Comparison of ENCODE assay signal across 27 cellular contexts in the genomic region with DNA sequence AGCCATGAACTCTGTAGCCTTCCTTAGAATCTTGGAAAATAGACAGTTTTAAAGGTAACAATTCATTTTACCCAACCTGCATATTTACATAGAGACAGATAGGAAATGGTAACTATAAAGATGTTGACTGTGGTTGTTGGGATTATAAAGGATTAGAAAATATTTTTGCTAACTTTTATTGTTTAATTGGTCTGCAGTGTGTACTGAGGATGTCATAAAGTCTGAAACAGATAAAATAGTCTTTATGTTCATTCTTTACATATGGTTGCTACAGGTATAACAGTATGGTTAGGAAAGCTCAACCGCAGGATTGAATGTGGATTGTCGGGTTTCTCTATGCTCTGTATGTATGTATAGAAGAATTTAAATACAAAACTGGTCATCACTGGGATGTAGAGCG. TPM values are rescaled to one million over a fixed set of nuclear protein-coding genes. Genes with fewer than 3 reads are reported as not detected.
"Had no signal": no experiment of that assay in that cellular context is flagged by ENCODE, and none has a peak within 500 bp of the region (broad histone marks: within the 10 kb centered on the region; RNA-seq: fewer than 3 reads in every experiment).

No MANE protein-coding gene starts in this region.

- H3K9me3 ChIP-seq: neutrophil, pancreas, prostate gland, right lobe of liver, sigmoid colon, suprapubic skin, testis, tibial artery, transverse colon, upper lobe of right lung, uterus had no signal

- H3K36me3 ChIP-seq: neutrophil, pancreas, prostate gland, right lobe of liver, sigmoid colon, suprapubic skin, transverse colon, upper lobe of right lung, uterus had no signal

- H3K4me1 ChIP-seq: prostate gland, right lobe of liver, uterus had no signal

- H3K27ac ChIP-seq: neutrophil, pancreas, prostate gland, right lobe of liver, sigmoid colon, suprapubic skin, testis, tibial artery, transverse colon, upper lobe of right lung, uterus had no signal

- DNase-seq: naive thymus-derived CD8-positive, alpha-beta T cell; nephron progenitor cell; nucleus accumbens; pancreas; right cardiac atrium; right lobe of liver; sigmoid colon; small intestine; stimulated activated CD4-positive, alpha-beta T cell treated with anti-CD3 and anti-CD28 coated beads, Interleukin-15, amount 100 ng/mL, for 24 hours; stimulated activated CD4-positive, alpha-beta T cell treated with anti-CD3 and anti-CD28 coated beads, Interleukin-2, amount 100 ng/mL, for 24 hours; stimulated activated CD4-positive, alpha-beta T cell treated with anti-CD3 and anti-CD28 coated beads, Interleukin-2, amount 100 ng/mL, for 48 hours; stimulated activated CD4-positive, alpha-beta T cell treated with anti-CD3 and anti-CD28 coated beads, Interleukin-4, amount 100 ng/mL, for 4 hours; stimulated activated CD8-positive, alpha-beta memory T cell treated with anti-CD3 and anti-CD28 coated beads, Interleukin-4, amount 100 ng/mL, for 48 hours; stimulated activated naive CD4-positive, alpha-beta T cell; stimulated activated naive CD8-positive, alpha-beta T cell treated with anti-CD3 and anti-CD28 coated beads, Interleukin-15, amount 100 ng/mL, for 72 hours; stimulated activated naive CD8-positive, alpha-beta T cell treated with anti-CD3 and anti-CD28 coated beads, Interleukin-15, Interleukin-2, amounts not matched to agents 100 U/mL and 50 U/mL, for 24 hours; substantia nigra; testis; tibial artery; transverse colon; upper lobe of right lung; uterus had no signal

- ATAC-seq: naive thymus-derived CD8-positive, alpha-beta T cell; natural killer cell treated with Interleukin-12 subunit alpha and Interleukin-12 subunit beta and Interleukin-15 and Interleukin-18, amount 100 ng/mL, for 72 hours; pancreas; right cardiac atrium; right lobe of liver; stimulated activated memory B cell treated with anti-CD40 and anti-IgM and Interleukin-4, amounts not matched to agents 10 μg/mL and 1 μg/mL and 100 μg/mL, for 72 hours; stimulated activated naive CD8-positive, alpha-beta T cell treated with anti-CD3 and anti-CD28 coated beads, Interleukin-15, amount 100 ng/mL, for 72 hours; stimulated activated naive CD8-positive, alpha-beta T cell treated with anti-CD3 and anti-CD28 coated beads, Interleukin-15, Interleukin-2, amounts not matched to agents 100 U/mL and 50 U/mL, for 24 hours; upper lobe of right lung had no signal

- H3K27me3 ChIP-seq: neutrophil, pancreas, right lobe of liver, sigmoid colon, suprapubic skin, testis, tibial artery, transverse colon, upper lobe of right lung, uterus had no signal

- H3K4me3 ChIP-seq: pancreas, prostate gland, right lobe of liver, sigmoid colon, suprapubic skin, testis, tibial artery, transverse colon, upper lobe of right lung, uterus had no signal

RNA-seq across cellular contexts. Expression of a gene that starts 7.3 kb away (rescaled TPM):
- total RNA-seq: naive thymus-derived CD8-positive, alpha-beta T cell; natural killer cell treated with Interleukin-12 subunit alpha and Interleukin-12 subunit beta and Interleukin-15 and Interleukin-18, amount 100 ng/mL, for 72 hours had no signal
- polyA plus RNA-seq: naive thymus-derived CD8-positive, alpha-beta T cell had no signal
